8 cellular contexts compared by ENCODE assay signal in the genomic region with DNA sequence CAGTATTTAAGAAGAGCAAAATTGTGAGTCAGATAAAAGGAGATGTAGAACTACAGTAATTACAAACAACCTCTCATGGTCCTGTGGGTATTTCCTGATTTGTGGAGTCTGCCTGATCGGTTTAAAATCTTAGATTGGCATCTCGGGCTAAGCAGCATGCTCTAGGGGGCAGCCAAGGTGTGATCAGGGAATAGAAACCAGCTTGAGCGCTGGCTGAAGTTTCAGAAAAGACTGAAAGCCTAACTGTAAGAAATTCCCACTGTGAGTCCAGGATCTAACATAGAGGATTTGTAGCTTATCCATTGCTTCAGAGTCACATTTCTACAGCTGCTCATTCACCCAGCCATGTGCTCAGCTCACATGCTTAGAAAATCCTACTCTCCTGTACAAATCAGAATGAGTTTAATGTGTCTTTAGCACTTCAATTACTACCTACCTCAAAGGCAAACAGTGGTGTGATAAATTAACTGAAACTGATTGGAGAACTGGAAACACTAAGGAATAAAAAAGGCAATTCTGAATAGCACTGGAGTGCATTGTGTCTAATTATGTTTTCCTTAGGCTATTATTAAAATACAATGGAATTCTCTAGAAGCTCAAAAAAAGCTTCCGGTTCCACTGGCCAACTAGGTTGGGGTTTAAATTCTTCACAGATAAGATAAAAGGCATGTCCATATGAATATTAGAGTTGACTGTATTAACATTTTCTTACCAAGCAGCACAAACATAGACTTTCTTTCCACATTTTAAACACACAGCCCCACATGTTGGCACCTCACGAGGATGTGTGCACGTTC.
DNase-seq lines count a peak whose midpoint lies in the region; ATAC-seq lines count a peak whose summit lies in the region.

No MANE protein-coding gene starts in this region.

- no peak for ATAC-seq in GM18517 (IDR thresholded peaks at IDR 0.05; ENCODE audit: unreplicated experiment)

- DNase-seq in NCI-H1092 treated with DMSO at 0.1 percent for 48 hours (lab: John Stamatoyannopoulos, UW) (peak; percentile 7), NCI-H1092 (lab: John Stamatoyannopoulos, UW) (no peak), M059J (ENCODE audit: low read depth) (peak; percentile 33), dermis microvascular lymphatic vessel endothelial cell (ENCODE audit: low read depth in 2 of 2) (peak; percentile 59 to 65), renal cortical epithelial cell (ENCODE audit: low read depth) (peak; percentile 36), NCI-H345 (lab: John Stamatoyannopoulos, UW) (no peak), NCI-H2029 (lab: John Stamatoyannopoulos, UW) (no peak)

Comparison
In these comparisons a context has a peak if more than half of its experiments do, and no peak if none do; other contexts are left out.
1. DNase-seq: peak in NCI-H1092 treated with DMSO at 0.1 percent for 48 hours (single experiment), M059J (single experiment), dermis microvascular lymphatic vessel endothelial cell (2 of 2) and renal cortical epithelial cell (single experiment); none in NCI-H1092 (single experiment), NCI-H345 (single experiment) and NCI-H2029 (single experiment).